Comparison of ENCODE assay signal across 24 cellular contexts in the genomic region with DNA sequence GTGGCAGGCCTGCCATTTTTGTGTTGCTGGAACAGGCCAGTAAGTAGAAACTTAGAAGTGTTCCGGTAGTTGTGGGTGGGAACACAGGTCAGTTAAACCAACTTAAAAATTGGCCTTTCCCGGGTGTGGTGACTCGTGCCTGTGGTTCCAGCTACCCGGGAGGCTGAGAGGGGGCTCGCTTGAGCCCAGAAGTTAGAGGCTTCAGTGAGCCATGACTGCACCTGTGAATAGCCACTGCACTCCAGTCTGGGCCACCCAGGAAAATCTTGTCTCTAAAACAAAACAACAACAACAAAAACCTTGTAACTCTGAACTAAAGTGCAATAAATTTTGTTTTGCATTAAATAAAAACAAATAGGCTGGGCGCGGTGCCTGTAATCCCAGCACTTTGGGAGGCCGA. TPM values are rescaled to one million over a fixed set of nuclear protein-coding genes. Genes with fewer than 3 reads are reported as not detected.
DNase-seq lines count a peak whose midpoint lies in the region.
"Had no signal": no experiment of that assay in that cellular context is flagged by ENCODE, and none has a peak within 500 bp of the region (broad histone marks: within the 10 kb centered on the region; RNA-seq: fewer than 3 reads in every experiment).

No MANE protein-coding gene starts in this region.

- H3K36me3 ChIP-seq in MG63 = peaks cover 32% of the 10 kb centered on the region

- no peaks in the 10 kb centered on the region for H3K9me3 ChIP-seq in MG63
- H3K9me3 ChIP-seq: Caco-2, heart left ventricle, tibial artery had no signal

- DNase-seq in EL = peak; percentile 25
- DNase-seq in MG63 = peak; percentile 60
- peak; percentile 26 for DNase-seq in kidney tubule cell (ENCODE audit: low spot score)
- DNase-seq in GF-D8 (lab: John Stamatoyannopoulos, UW) = no peak
- DNase-seq in activated T-cell treated with anti-CD3 and anti-CD28 coated beads, Interleukin-2, amount 50 U/mL, for 48 hours = no peak
- DNase-seq: activated naive CD4-positive, alpha-beta T cell treated with anti-CD3 and anti-CD28 coated beads, Interleukin-2, amount 50 U/mL, for 16 hours; activated T-cell treated with anti-CD3 and anti-CD28 coated beads, Interleukin-2, amount 50 U/mL, for 4 hours; AML-193; aorta; Caco-2; central memory CD4-positive, alpha-beta T cell; DND-41; heart left ventricle; NCI-H2081 treated with DMSO at 0.1 percent for 48 hours; NCI-H446; nucleus accumbens; PC-3; SHP77 treated with DMSO at 0.1 percent for 48 hours; stimulated activated CD4-positive, alpha-beta T cell treated with anti-CD3 and anti-CD28 coated beads, Interleukin-2, amount 100 ng/mL, for 48 hours; stimulated activated naive CD4-positive, alpha-beta T cell treated with Interleukin-2 at 50 U/mL for 16 hours; tibial artery had no signal

- H3K27me3 ChIP-seq in MG63 = no peaks in the 10 kb centered on the region
- H3K27me3 ChIP-seq: heart left ventricle, tibial artery had no signal

- no peak overlapping the region for H3K4me3 ChIP-seq in MG63

RNA-seq across cellular contexts. Expression of a gene that starts 1.4 kb away (rescaled TPM):
- total RNA-seq in MG63 (2014; rRNA removed; shearing (Covaris generic); ENCODE audit: low replicate concordance) = 441 and 476 TPM in 2 replicates

RNA-seq across cellular contexts. Expression of a gene that starts 24.3 kb away (rescaled TPM):
- total RNA-seq in MG63 (2014; rRNA removed; shearing (Covaris generic); ENCODE audit: low replicate concordance) = 39.8 and 54.2 TPM in 2 replicates

RNA-seq across cellular contexts. Expression of a gene that starts 32.1 kb away (rescaled TPM):
- total RNA-seq in MG63 (2014; rRNA removed; shearing (Covaris generic); ENCODE audit: low replicate concordance) = not detected in 2 replicates
- total RNA-seq: activated CD8-positive, alpha-beta memory T cell treated with anti-CD3 and anti-CD28 coated beads for 36 hours; activated T-cell treated with anti-CD3 and anti-CD28 coated beads, Interleukin-2, amount 50 U/mL, for 4 hours; aorta; Caco-2; dermis microvascular lymphatic vessel endothelial cell; heart left ventricle; left colon; PC-3 had no signal

RNA-seq across cellular contexts. Expression of a gene that starts 41.7 kb away (rescaled TPM):
- 1.0 and 2.3 TPM in 2 replicates for total RNA-seq in MG63 (2014; rRNA removed; shearing (Covaris generic); ENCODE audit: low replicate concordance)

RNA-seq across cellular contexts. Expression of a gene that starts 49.3 kb away (rescaled TPM):
- total RNA-seq in MG63 (2014; rRNA removed; shearing (Covaris generic); ENCODE audit: low replicate concordance) = 250 and 316 TPM in 2 replicates

Comparison
In these comparisons a context has a peak if more than half of its experiments do, and no peak if none do; other contexts are left out.
1. DNase-seq: peak in EL (single experiment), MG63 (single experiment) and kidney tubule cell (single experiment); none in GF-D8 (single experiment) and activated T-cell treated with anti-CD3 and anti-CD28 coated beads, Interleukin-2, amount 50 U/mL, for 48 hours (0 of 2).